Comparison of ENCODE assay signal across 9 cellular contexts in genomic region chr3:146589899-146590508, GRCh38. TPM values are rescaled to one million over a fixed set of nuclear protein-coding genes. Genes with fewer than 3 reads are reported as not detected.
DNase-seq lines count a peak whose midpoint lies in the region; ATAC-seq, FAIRE-seq and TF ChIP-seq lines count a peak whose summit lies in the region.
"Had no signal": no experiment of that assay in that cellular context is flagged by ENCODE, and none has a peak within 500 bp of the region (broad histone marks: within the 10 kb centered on the region; RNA-seq: fewer than 3 reads in every experiment).

No MANE protein-coding gene starts in this region.

- H2BK12ac ChIP-seq in mesenchymal stem cell (ENCODE audit: low read length in 2 of 2): no peak overlapping the region

- no peak overlapping the region for H2AK5ac ChIP-seq in mesenchymal stem cell (ENCODE audit: low read length, severe bottlenecking)

- H3K79me1 ChIP-seq in mesenchymal stem cell (replicated peaks; ENCODE audit: low read length, poor library complexity, severe bottlenecking): no peaks in the 10 kb centered on the region

- no peak overlapping the region for H3K27ac ChIP-seq in mesenchymal stem cell (ENCODE audit: low read length, poor library complexity, severe bottlenecking)

- no peak overlapping the region for H3K23ac ChIP-seq in mesenchymal stem cell (ENCODE audit: low read length in 2 of 2)

- H3K4me2 ChIP-seq in mesenchymal stem cell (ENCODE audit: low read length, poor library complexity, severe bottlenecking): no peak overlapping the region

- no peak for FAIRE-seq in bronchial epithelial cell (lab: Jason Lieb, UNC)

- no peak overlapping the region for H2BK120ac ChIP-seq in mesenchymal stem cell (ENCODE audit: low read depth, low read length)

- TF ChIP-seq CTCF in bronchial epithelial cell (IDR thresholded peaks at IDR 0.05; ENCODE audit: insufficient read depth, low read length, severe bottlenecking): peak; percentile 38

- DNase-seq in NCI-H1436 (lab: John Stamatoyannopoulos, UW): peak; percentile 49
- no peak for DNase-seq in NCI-H1436 treated with DMSO at 0.1 percent for 48 hours (lab: John Stamatoyannopoulos, UW)
- DNase-seq in NCI-H526 (lab: John Stamatoyannopoulos, UW): peak; percentile 40 to 76
- DNase-seq in bronchial epithelial cell (ENCODE audit: low read depth): peak; percentile 59
- DNase-seq in mesenchymal stem cell: peak; percentile 53
- DNase-seq in cortex of kidney (lab: John Stamatoyannopoulos, UW): no peak
- DNase-seq in T-helper 9 cell: no peak

- no peak overlapping the region for H4K91ac ChIP-seq in mesenchymal stem cell (ENCODE audit: low read length)

- no peak overlapping the region for H3K4me3 ChIP-seq in bronchial epithelial cell (ENCODE audit: low read depth, low read length)
- no peak overlapping the region for H3K4me3 ChIP-seq in mesenchymal stem cell (ENCODE audit: insufficient read depth in 1 of 2, low read depth in 1 of 2, low read length in 2 of 2)

- H3K18ac ChIP-seq in mesenchymal stem cell (ENCODE audit: low read depth in 1 of 2, low read length in 2 of 2): no peak overlapping the region

- H2AFZ ChIP-seq in mesenchymal stem cell (ENCODE audit: low read depth, low read length): no peak overlapping the region

- H3K14ac ChIP-seq in mesenchymal stem cell (ENCODE audit: low read length in 2 of 2): no peak overlapping the region

- no CpG with 5 or more reads among the region's 1 CpG for WGBS in mesenchymal stem cell

- H3K27me3 ChIP-seq in bronchial epithelial cell (ENCODE audit: control insufficient read depth, insufficient read depth, low read length) (no peaks in the 10 kb centered on the region), mesenchymal stem cell (ENCODE audit: control insufficient read depth in 1 of 2, insufficient read depth in 1 of 2, low read length in 2 of 2) (no peaks in the 10 kb centered on the region)

- H3K36me3 ChIP-seq in bronchial epithelial cell (ENCODE audit: control insufficient read depth, insufficient read depth, low read length) (no peaks in the 10 kb centered on the region), mesenchymal stem cell (ENCODE audit: control insufficient read depth in 1 of 2, insufficient read depth in 2 of 2, low read depth in 1 of 2, low read length in 2 of 2) (no peaks in the 10 kb centered on the region)

- H3K9ac ChIP-seq in mesenchymal stem cell (ENCODE audit: low read length): peak overlapping the region; percentile 8

- no peak overlapping the region for H4K8ac ChIP-seq in mesenchymal stem cell (ENCODE audit: low read length)

- no peaks in the 10 kb centered on the region for H3K4me1 ChIP-seq in mesenchymal stem cell (ENCODE audit: control insufficient read depth, insufficient read depth, low read depth, low read length)

- H2BK5ac ChIP-seq in mesenchymal stem cell (ENCODE audit: low read depth, low read length, poor library complexity, severe bottlenecking): no peak overlapping the region

- H3K9me3 ChIP-seq in mesenchymal stem cell (ENCODE audit: control insufficient read depth, low read length): no peaks in the 10 kb centered on the region

- peak; percentile 65 for ATAC-seq in HG02884 (IDR thresholded peaks at IDR 0.05; ENCODE audit: unreplicated experiment)

- H2BK15ac ChIP-seq in mesenchymal stem cell (ENCODE audit: low read depth, poor library complexity, severe bottlenecking): no peak overlapping the region

- no peak overlapping the region for H3K4ac ChIP-seq in mesenchymal stem cell (ENCODE audit: low read depth in 1 of 2, low read length in 2 of 2)

RNA-seq across cellular contexts. Expression of gene PLSCR5, which starts 15.1 kb away (rescaled TPM):
- not detected in 2 replicates for total RNA-seq in bronchial epithelial cell
- polyA plus RNA-seq in mesenchymal stem cell (2013, experiment 1 of 2): 0.10 TPM
- 0.04 TPM for polyA plus RNA-seq in mesenchymal stem cell (2013, experiment 2 of 2)
- polyA plus RNA-seq: adipose tissue had no signal

RNA-seq across cellular contexts. Expression of gene PLSCR1, which starts 45.6 kb away (rescaled TPM):
- 23.8 and 32.1 TPM in 2 replicates for total RNA-seq in bronchial epithelial cell
- polyA plus RNA-seq in mesenchymal stem cell (2013, experiment 1 of 2): 28.7 TPM
- polyA plus RNA-seq in mesenchymal stem cell (2013, experiment 2 of 2): 26.6 TPM

Comparison
In these comparisons a context has a peak if more than half of its experiments do, and no peak if none do; other contexts are left out.
1. DNase-seq: peak in NCI-H1436 (single experiment), NCI-H526 (2 of 2), bronchial epithelial cell (single experiment) and mesenchymal stem cell (single experiment); none in NCI-H1436 treated with DMSO at 0.1 percent for 48 hours (single experiment), cortex of kidney (single experiment) and T-helper 9 cell (single experiment).